In the genomic region with DNA sequence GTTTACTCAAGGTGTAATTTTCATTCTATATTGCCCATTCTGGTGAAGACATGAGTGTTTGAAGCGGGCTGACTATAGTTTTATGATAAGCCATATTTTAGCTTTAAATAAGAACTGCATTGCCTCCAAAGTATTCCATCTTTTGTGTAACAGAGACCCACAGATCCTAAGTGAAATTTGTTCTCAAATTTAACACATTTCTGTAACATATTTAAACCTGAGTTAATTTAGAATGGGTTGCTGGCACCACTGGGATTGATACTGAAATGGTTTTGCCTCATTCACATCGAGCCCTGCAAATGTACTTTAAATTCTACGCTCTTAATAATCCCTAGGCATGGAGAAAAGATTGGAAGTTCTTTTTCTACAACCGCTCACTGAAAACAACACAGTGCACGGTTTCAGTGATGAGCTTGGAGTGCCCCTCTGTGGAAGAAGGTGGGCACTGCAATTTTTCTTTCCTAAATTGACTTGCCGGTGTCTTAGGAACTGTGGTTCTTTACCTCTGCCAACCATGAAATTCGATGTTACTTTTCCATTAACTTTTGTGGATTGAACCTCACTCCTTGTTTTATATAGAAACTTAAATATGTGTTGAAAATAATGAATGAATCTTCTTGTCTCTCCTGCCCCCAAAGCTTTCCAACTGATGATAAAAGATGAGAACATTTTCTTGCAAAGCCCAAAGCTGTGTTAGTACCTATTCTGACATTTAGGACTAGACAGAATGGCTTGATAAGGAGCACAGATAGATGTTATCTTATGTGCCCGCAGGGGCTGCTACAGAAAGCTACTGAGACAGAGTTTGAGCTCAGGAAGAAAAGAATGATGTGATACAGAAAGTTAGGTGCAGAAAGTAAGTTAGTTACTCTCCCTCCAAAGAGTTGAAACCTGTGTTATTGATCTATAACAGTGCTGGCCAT, we compare ENCODE assay signal across 8 cellular contexts.
DNase-seq lines count a peak whose midpoint lies in the region; ATAC-seq lines count a peak whose summit lies in the region.

No MANE protein-coding gene starts in this region.

- peak overlapping the region; percentile 78 for H3K4me3 Mint-ChIP-seq in stimulated activated memory B cell treated with anti-CD40 and anti-IgM and Interleukin-4, amounts not matched to agents 10 μg/mL and 1 μg/mL and 100 μg/mL, for 72 hours

- H3K27ac Mint-ChIP-seq in stimulated activated memory B cell treated with anti-CD40 and anti-IgM and Interleukin-4, amounts not matched to agents 10 μg/mL and 1 μg/mL and 100 μg/mL, for 72 hours = peak overlapping the region; percentile 32

- H3K27me3 Mint-ChIP-seq in stimulated activated memory B cell treated with anti-CD40 and anti-IgM and Interleukin-4, amounts not matched to agents 10 μg/mL and 1 μg/mL and 100 μg/mL, for 72 hours = peaks cover 32% of the 10 kb centered on the region

- ATAC-seq in GM19438 (IDR thresholded peaks at IDR 0.05; ENCODE audit: low read depth, unreplicated experiment) (peak; percentile 43), HG03575 (IDR thresholded peaks at IDR 0.05; ENCODE audit: extremely low read depth, insufficient number of reproducible peaks, low FRiP score, unreplicated experiment) (peak; percentile 72)
- ATAC-seq in stimulated activated memory B cell treated with anti-CD40 and anti-IgM and Interleukin-4, amounts not matched to agents 10 μg/mL and 1 μg/mL and 100 μg/mL, for 72 hours = peak; percentile 78

- DNase-seq in COLO668 (lab: John Stamatoyannopoulos, UW; ENCODE audit: unreplicated experiment) (peak; percentile 50), NCI-H82 treated with DMSO at 0.1 percent for 48 hours (lab: John Stamatoyannopoulos, UW; ENCODE audit: unreplicated experiment) (peak; percentile 54), epidermal melanocyte (ENCODE audit: insufficient read length, low spot score) (peak; percentile 88), mucosa of gallbladder (ENCODE audit: low spot score) (peak; percentile 74)
- peak; percentile 16 to 18 for DNase-seq in activated CD8-positive, alpha-beta memory T cell treated with anti-CD3 and anti-CD28 coated beads for 4 hours (ENCODE audit: low read depth in 2 of 2)

- H3K9me3 Mint-ChIP-seq in stimulated activated memory B cell treated with anti-CD40 and anti-IgM and Interleukin-4, amounts not matched to agents 10 μg/mL and 1 μg/mL and 100 μg/mL, for 72 hours = no peaks in the 10 kb centered on the region

- no peaks in the 10 kb centered on the region for H3K36me3 Mint-ChIP-seq in stimulated activated memory B cell treated with anti-CD40 and anti-IgM and Interleukin-4, amounts not matched to agents 10 μg/mL and 1 μg/mL and 100 μg/mL, for 72 hours

- H3K4me1 Mint-ChIP-seq in stimulated activated memory B cell treated with anti-CD40 and anti-IgM and Interleukin-4, amounts not matched to agents 10 μg/mL and 1 μg/mL and 100 μg/mL, for 72 hours = peaks cover 11% of the 10 kb centered on the region

Comparison
In these comparisons a context has a peak if more than half of its experiments do, and no peak if none do; other contexts are left out.
1. Peak in every context shown above with its lines: DNase-seq and ATAC-seq.
2. DNase-seq: peak in every context shown above with its lines; median percentile 88 in epidermal melanocyte; 74 in mucosa of gallbladder; 54 in NCI-H82 treated with DMSO at 0.1 percent for 48 hours; 50 in COLO668; 17 in activated CD8-positive, alpha-beta memory T cell treated with anti-CD3 and anti-CD28 coated beads for 4 hours.